Comparison of ENCODE assay signal across 4 cellular contexts in the genomic region with DNA sequence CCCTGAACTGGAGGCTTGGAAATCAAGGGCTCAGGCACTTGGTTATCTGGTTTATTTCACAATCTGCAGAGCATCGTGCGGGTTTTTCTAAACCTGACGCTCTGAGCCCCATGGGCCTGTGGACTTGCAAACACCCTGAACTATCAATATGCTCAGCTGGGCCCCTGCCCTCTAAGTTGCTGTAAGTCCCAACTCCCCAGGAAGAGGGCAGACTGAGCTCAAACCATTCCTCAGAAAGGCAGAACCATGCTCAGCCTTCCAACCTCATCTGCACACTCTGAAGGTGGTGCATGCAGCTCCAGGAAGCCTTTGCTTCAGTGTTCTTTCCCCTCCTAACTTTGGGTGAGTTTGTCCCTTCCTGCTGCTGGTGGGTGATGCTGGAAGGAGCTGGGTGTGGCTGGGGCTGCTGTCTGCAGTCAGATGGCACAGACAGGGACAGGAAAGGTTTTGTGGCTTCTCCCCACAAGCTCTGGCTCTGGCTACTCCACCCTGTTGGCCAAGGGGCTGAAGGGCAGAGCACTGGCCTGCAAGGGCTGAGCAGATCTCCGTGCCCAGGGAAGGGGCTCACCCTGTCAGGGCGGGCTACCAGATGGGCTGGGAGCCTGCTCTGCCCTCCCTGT. TPM values are rescaled to one million over a fixed set of nuclear protein-coding genes. Genes with fewer than 3 reads are reported as not detected.
"Had no signal": no experiment of that assay in that cellular context is flagged by ENCODE, and none has a peak within 500 bp of the region (broad histone marks: within the 10 kb centered on the region; RNA-seq: fewer than 3 reads in every experiment).

No MANE protein-coding gene starts in this region.

RNA-seq across cellular contexts. Expression of gene ANXA8L1, which starts 3.8 kb away (rescaled TPM):
- total RNA-seq: activated CD4-positive, alpha-beta T cell treated with anti-CD3 and anti-CD28 coated beads for 36 hours; activated CD8-positive, alpha-beta memory T cell treated with anti-CD3 and anti-CD28 coated beads for 36 hours; activated T-helper 2 cell treated with anti-CD3 and anti-CD28 coated beads, Interferon-gamma antibody, Interleukin-2, Interleukin-4, amounts not matched to agents 10 μg/mL and 5 μg/mL and 100 μg/mL, durations not matched to agents 14 hours and 24 hours and 36 hours; ascending aorta had no signal
